19 cellular contexts compared by ENCODE assay signal in the genomic region with DNA sequence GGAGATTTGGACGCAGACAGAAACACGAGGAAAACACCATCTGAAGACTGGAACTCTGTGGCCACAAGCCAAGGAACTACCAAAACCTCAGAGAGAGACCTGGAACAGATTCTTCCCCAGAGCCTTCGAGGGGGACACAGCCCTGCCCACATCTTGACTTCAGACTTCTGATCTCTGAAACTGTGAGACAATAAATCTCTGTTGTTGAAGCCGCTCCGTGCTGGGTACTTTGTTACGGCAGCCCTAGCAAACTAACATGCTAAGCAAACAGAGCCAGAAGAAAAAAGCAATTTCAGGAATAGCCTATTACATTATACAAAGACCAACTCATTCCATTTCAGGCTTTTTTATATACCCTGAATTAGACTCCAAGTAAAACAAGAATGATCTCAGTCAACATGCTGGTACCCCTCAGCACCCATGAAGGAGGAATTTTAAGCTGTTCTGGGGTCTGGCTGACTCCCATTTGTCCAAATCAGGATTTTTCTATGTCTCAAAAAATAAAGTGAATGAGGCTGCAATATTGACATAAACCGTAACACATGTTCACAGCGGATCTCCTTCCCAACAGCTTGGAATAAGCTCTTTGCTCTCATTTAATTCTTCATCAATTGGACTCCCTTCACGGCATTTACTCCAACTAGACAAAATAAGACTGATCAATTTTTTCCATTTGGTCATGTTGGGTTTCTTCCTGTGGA.
DNase-seq lines count a peak whose midpoint lies in the region; ATAC-seq and TF ChIP-seq lines count a peak whose summit lies in the region.
"Had no signal": no experiment of that assay in that cellular context is flagged by ENCODE, and none has a peak within 500 bp of the region (broad histone marks: within the 10 kb centered on the region; RNA-seq: fewer than 3 reads in every experiment).

No MANE protein-coding gene starts in this region.

- H3K4me1 Mint-ChIP-seq in activated CD4-positive, alpha-beta T cell treated with anti-CD3 and anti-CD28 coated beads, Interleukin-2, amount 10 ng/mL, durations not matched to agents 24 days and 14 days: peaks cover 14% of the 10 kb centered on the region
- H3K4me1 Mint-ChIP-seq in stimulated activated memory B cell treated with anti-CD40 and anti-IgM and Interleukin-4, amounts not matched to agents 10 μg/mL and 1 μg/mL and 100 μg/mL, for 72 hours: peaks cover 42% of the 10 kb centered on the region

- in situ Hi-C loops in astrocyte of the spinal cord (cut with HindIII; ENCODE audit: low sequenced_read_pairs): no loop called here

- H3K9me3 Mint-ChIP-seq in activated CD4-positive, alpha-beta T cell treated with anti-CD3 and anti-CD28 coated beads, Interleukin-2, amount 10 ng/mL, durations not matched to agents 24 days and 14 days: no peaks in the 10 kb centered on the region
- no peaks in the 10 kb centered on the region for H3K9me3 Mint-ChIP-seq in stimulated activated memory B cell treated with anti-CD40 and anti-IgM and Interleukin-4, amounts not matched to agents 10 μg/mL and 1 μg/mL and 100 μg/mL, for 72 hours
- H3K9me3 Mint-ChIP-seq: CD4-positive, alpha-beta memory T cell; IgD-negative memory B cell had no signal

- no peaks in the 10 kb centered on the region for H3K27me3 Mint-ChIP-seq in activated CD4-positive, alpha-beta T cell treated with anti-CD3 and anti-CD28 coated beads, Interleukin-2, amount 10 ng/mL, durations not matched to agents 24 days and 14 days
- H3K27me3 Mint-ChIP-seq in stimulated activated memory B cell treated with anti-CD40 and anti-IgM and Interleukin-4, amounts not matched to agents 10 μg/mL and 1 μg/mL and 100 μg/mL, for 72 hours: no peaks in the 10 kb centered on the region
- H3K27me3 Mint-ChIP-seq: CD4-positive, alpha-beta memory T cell; IgD-negative memory B cell had no signal

- intact Hi-C loops in activated CD4-positive, alpha-beta T cell treated with anti-CD3 and anti-CD28 coated beads, Interleukin-2, amount 10 ng/mL, durations not matched to agents 24 days and 14 days (cut with micrococcal nuclease): loop anchor here (5.0 kb wide), 1 partner anchor 50 kb away; no protein-coding TSS in a partner anchor
- intact Hi-C loops in left colon (cut with DNase I, micrococcal nuclease): no loop called here

- TF ChIP-seq CTCF in astrocyte of the spinal cord (IDR thresholded peaks at IDR 0.05; ENCODE audit: low read depth, low read length): no peak

- ATAC-seq in left colon: peak; percentile 58
- no peak for ATAC-seq in stimulated activated memory B cell treated with anti-CD40 and anti-IgM and Interleukin-4, amounts not matched to agents 10 μg/mL and 1 μg/mL and 100 μg/mL, for 72 hours
- ATAC-seq in GM21390 (IDR thresholded peaks at IDR 0.05; ENCODE audit: unreplicated experiment): no peak

- H3K4me3 ChIP-seq in astrocyte of the spinal cord (ENCODE audit: low read depth, low read length): no peak overlapping the region
- H3K4me3 ChIP-seq: esophagus muscularis mucosa, HAP-1 had no signal

- no peak overlapping the region for H3K4me3 Mint-ChIP-seq in activated CD4-positive, alpha-beta T cell treated with anti-CD3 and anti-CD28 coated beads, Interleukin-2, amount 10 ng/mL, durations not matched to agents 24 days and 14 days
- no peak overlapping the region for H3K4me3 Mint-ChIP-seq in stimulated activated memory B cell treated with anti-CD40 and anti-IgM and Interleukin-4, amounts not matched to agents 10 μg/mL and 1 μg/mL and 100 μg/mL, for 72 hours
- H3K4me3 Mint-ChIP-seq: CD4-positive, alpha-beta memory T cell; IgD-negative memory B cell had no signal

- DNase-seq in activated CD4-positive, alpha-beta T cell treated with anti-CD3 and anti-CD28 coated beads, Interleukin-2, amount 10 ng/mL, durations not matched to agents 24 days and 14 days: no peak
- no peak for DNase-seq in activated CD4-positive, alpha-beta T cell treated with anti-CD3 and anti-CD28 coated beads, Interleukin-2, amount 50 U/mL, for 1 hour
- DNase-seq in astrocyte of the spinal cord (ENCODE audit: low read depth, low spot score): peak; percentile 32
- DNase-seq in left colon: no peak
- DNase-seq in nucleus accumbens (lab: John Stamatoyannopoulos, UW): no peak
- no peak for DNase-seq in SK-N-DZ (ENCODE audit: low spot score)
- DNase-seq: activated CD4-positive, CD25-positive, alpha-beta regulatory T cell treated with anti-CD3 and anti-CD28 coated beads, Interleukin-2, amount 50 U/mL, for 72 hours; amniotic stem cell; CD4-positive, alpha-beta memory T cell; EL; NCI-H1048; occipital lobe; SHP77 treated with DMSO at 0.1 percent for 48 hours; stimulated activated CD4-positive, alpha-beta T cell treated with anti-CD3 and anti-CD28 coated beads, Interleukin-12 subunit alpha, Interleukin-12 subunit beta, amount 100 ng/mL, for 4 hours had no signal

- peaks cover 4% of the 10 kb centered on the region for H3K36me3 Mint-ChIP-seq in activated CD4-positive, alpha-beta T cell treated with anti-CD3 and anti-CD28 coated beads, Interleukin-2, amount 10 ng/mL, durations not matched to agents 24 days and 14 days (ENCODE audit: low read depth)
- H3K36me3 Mint-ChIP-seq in stimulated activated memory B cell treated with anti-CD40 and anti-IgM and Interleukin-4, amounts not matched to agents 10 μg/mL and 1 μg/mL and 100 μg/mL, for 72 hours: peaks cover 28% of the 10 kb centered on the region
- H3K36me3 Mint-ChIP-seq: IgD-negative memory B cell had no signal

- H3K27ac Mint-ChIP-seq in activated CD4-positive, alpha-beta T cell treated with anti-CD3 and anti-CD28 coated beads, Interleukin-2, amount 10 ng/mL, durations not matched to agents 24 days and 14 days: peak overlapping the region; percentile 63
- peak overlapping the region; percentile 57 for H3K27ac Mint-ChIP-seq in stimulated activated memory B cell treated with anti-CD40 and anti-IgM and Interleukin-4, amounts not matched to agents 10 μg/mL and 1 μg/mL and 100 μg/mL, for 72 hours
- H3K27ac Mint-ChIP-seq: IgD-negative memory B cell had no signal
